8 cellular contexts compared by ENCODE assay signal in genomic region chr20:17612287-17612974, GRCh38. TPM values are rescaled to one million over a fixed set of nuclear protein-coding genes. Genes with fewer than 3 reads are reported as not detected.
A peak's percentile ranks its signal among the peaks of the same experiment; 100 is the strongest.
DNase-seq lines count a peak whose midpoint lies in the region; ATAC-seq, FAIRE-seq and TF ChIP-seq lines count a peak whose summit lies in the region.

No MANE protein-coding gene starts in this region.

- TF ChIP-seq POLR2A in HepG2 (IDR thresholded peaks at IDR 0.05; ENCODE audit: insufficient read depth in 1 of 2, low read depth in 2 of 2, low read length in 2 of 2) = no peak; a peak in 1 of 4 replicates
- TF ChIP-seq POLR2A in thyroid gland (IDR thresholded peaks at IDR 0.05) = no peak

- peaks cover 13% of the 10 kb centered on the region; the same call in 1 of the 2 replicates for H4K20me1 ChIP-seq in HepG2 (ENCODE audit: insufficient read depth, low read length)

- H3K4me1 Mint-ChIP-seq in stimulated activated memory B cell treated with anti-CD40 and anti-IgM and Interleukin-4, amounts not matched to agents 10 μg/mL and 1 μg/mL and 100 μg/mL, for 72 hours = peaks cover 6% of the 10 kb centered on the region

- no peaks in the 10 kb centered on the region for H3K9me3 ChIP-seq in A673 (ENCODE audit: low read depth, low read length, poor library complexity, severe bottlenecking)
- no peaks in the 10 kb centered on the region for H3K9me3 ChIP-seq in Panc1 (ENCODE audit: control insufficient read depth, insufficient read depth, low read depth, low read length)
- no peaks in the 10 kb centered on the region for H3K9me3 ChIP-seq in HepG2 (ENCODE audit: low read length)
- no peaks in the 10 kb centered on the region for H3K9me3 ChIP-seq in thyroid gland

- H3K9ac ChIP-seq in HepG2 (ENCODE audit: insufficient read depth, low read depth, low read length) = 0 out of 2 replicates have a peak overlapping the region, but pooled peaks have one; percentile 0

- no peak overlapping the region for H2AFZ ChIP-seq in HepG2 (ENCODE audit: low read length)

- no peak for FAIRE-seq in HepG2 (lab: Jason Lieb, UNC)

- 67% methylated on average over 16 of the region's 16 CpGs for WGBS in HepG2 (ENCODE audit: low lambda C conversion rate)
- 65% methylated on average over 16 of the region's 16 CpGs for WGBS in thyroid gland, 2 donors

- peaks cover 8% of the 10 kb centered on the region for H3K36me3 Mint-ChIP-seq in stimulated activated memory B cell treated with anti-CD40 and anti-IgM and Interleukin-4, amounts not matched to agents 10 μg/mL and 1 μg/mL and 100 μg/mL, for 72 hours

- no peak overlapping the region for H3K4me3 Mint-ChIP-seq in stimulated activated memory B cell treated with anti-CD40 and anti-IgM and Interleukin-4, amounts not matched to agents 10 μg/mL and 1 μg/mL and 100 μg/mL, for 72 hours

- in situ Hi-C loops in Panc1 (cut with HindIII; ENCODE audit: low pct_unique_long_range_greater_than_20kb, low sequenced_read_pairs) = no loop called here
- in situ Hi-C loops in astrocyte of the spinal cord (cut with HindIII; ENCODE audit: low sequenced_read_pairs) = no loop called here
- in situ Hi-C loops in HepG2 (cut with HindIII; ENCODE audit: extremely low pct_ligation_motif_present, low pct_unique_long_range_greater_than_20kb) = loop anchor here (5.0 kb wide), 1 partner anchor 75 kb away; no protein-coding TSS in a partner anchor

- no peak overlapping the region for H3K27ac Mint-ChIP-seq in stimulated activated memory B cell treated with anti-CD40 and anti-IgM and Interleukin-4, amounts not matched to agents 10 μg/mL and 1 μg/mL and 100 μg/mL, for 72 hours

- CTCF ChIA-PET in A673 (lab: Charles Lee) (no interaction called here), Panc1 (lab: Charles Lee) (no interaction called here), HepG2 (lab: Yijun Ruan, JAX; ENCODE audit: low intra/inter-chr PET ratio, low total read pairs) (interaction anchor here (1.4 to 3.1 kb wide), 2 partner anchors 75 to 286 kb away, joined by 4 to 11 read pairs; no protein-coding TSS in a partner anchor)

- H3K27me3 ChIP-seq in A673 (replicated peaks; ENCODE audit: insufficient read depth, low read depth, low read length, poor library complexity) = no peaks in the 10 kb centered on the region
- no peaks in the 10 kb centered on the region for H3K27me3 ChIP-seq in Panc1 (ENCODE audit: control insufficient read depth, insufficient read depth, low read length)
- no peaks in the 10 kb centered on the region for H3K27me3 ChIP-seq in HepG2 (ENCODE audit: control insufficient read depth in 1 of 2, insufficient read depth in 2 of 2, low read length in 2 of 2)
- no peaks in the 10 kb centered on the region for H3K27me3 ChIP-seq in thyroid gland

- H3K79me2 ChIP-seq in HepG2 (ENCODE audit: insufficient read depth, low read length) = no peaks in the 10 kb centered on the region

- peaks cover 11% of the 10 kb centered on the region for H3K4me1 ChIP-seq in A673 (ENCODE audit: insufficient read depth, low read length, poor library complexity, severe bottlenecking)
- H3K4me1 ChIP-seq in Panc1 (ENCODE audit: control insufficient read depth, insufficient read depth, low read length) = peaks cover 56% of the 10 kb centered on the region
- H3K4me1 ChIP-seq in HepG2 (ENCODE audit: insufficient read depth, low read length) = peaks cover 22% of the 10 kb centered on the region
- peaks cover 18 to 54% of the 10 kb centered on the region in 2 donors for H3K4me1 ChIP-seq in thyroid gland

- TF ChIP-seq EP300 in HepG2 (IDR thresholded peaks at IDR 0.05; ENCODE audit: low read depth in 2 of 2, low read length in 2 of 2) = no peak
- TF ChIP-seq EP300 in HepG2 (CRISPR knock-in tag; IDR thresholded peaks at IDR 0.05; ENCODE audit: borderline replicate concordance) = no peak; the same call in 1 of the 2 replicates

- peak; percentile 35 for ATAC-seq in Panc1
- ATAC-seq in HepG2 = peak; percentile 10
- no peak for ATAC-seq in stimulated activated memory B cell treated with anti-CD40 and anti-IgM and Interleukin-4, amounts not matched to agents 10 μg/mL and 1 μg/mL and 100 μg/mL, for 72 hours

- no peak for DNase-seq in A673 (ENCODE audit: low spot score)
- no peak for DNase-seq in Panc1 (ENCODE audit: low read depth, low spot score)
- peak; percentile 62 for DNase-seq in astrocyte of the spinal cord (ENCODE audit: low read depth, low spot score)
- DNase-seq in HepG2 (ENCODE audit: low spot score) = peak; percentile 39
- no peak for DNase-seq in thyroid gland
- DNase-seq in NCI-H82 treated with DMSO at 0.1 percent for 48 hours (lab: John Stamatoyannopoulos, UW; ENCODE audit: unreplicated experiment) = no peak
- no peak for DNase-seq in SKM-1 treated with dmso at 0.1 percent for 144 hours (lab: John Stamatoyannopoulos, UW; ENCODE audit: unreplicated experiment)

- H3K27me3 Mint-ChIP-seq in stimulated activated memory B cell treated with anti-CD40 and anti-IgM and Interleukin-4, amounts not matched to agents 10 μg/mL and 1 μg/mL and 100 μg/mL, for 72 hours = no peaks in the 10 kb centered on the region

- intact Hi-C loops in A673 (cut with micrococcal nuclease; ENCODE audit: unreplicated experiment) (no loop called here), Panc1 (cut with micrococcal nuclease; ENCODE audit: unreplicated experiment) (no loop called here), HepG2 (cut with micrococcal nuclease; ENCODE audit: unreplicated experiment) (no loop called here), thyroid gland (cut with DNase I) (no loop called here)

- 0 out of 2 replicates have a peak, but pooled peaks have one; percentile 13 for TF ChIP-seq RAD21 in HepG2 (CRISPR knock-in tag; IDR thresholded peaks at IDR 0.05)

- H3K4me3 ChIP-seq in A673 (ENCODE audit: low read depth, low read length, poor library complexity, severe bottlenecking) = no peak overlapping the region
- H3K4me3 ChIP-seq in Panc1 (ENCODE audit: low read depth in 2 of 2, low read length in 2 of 2) = no peak overlapping the region
- no peak overlapping the region for H3K4me3 ChIP-seq in astrocyte of the spinal cord (ENCODE audit: low read depth, low read length)
- H3K4me3 ChIP-seq in HepG2 (replicated peaks in 1 of 3; ENCODE audit: insufficient read depth in 1 of 3, low read depth in 2 of 3, low read length in 3 of 3) = no peak overlapping the region
- H3K4me3 ChIP-seq in thyroid gland (replicated peaks in 1 of 3) = no peak overlapping the region

- H3K27ac ChIP-seq in A673 (ENCODE audit: low read depth, low read length, poor library complexity, severe bottlenecking) (peak overlapping the region; percentile 47), Panc1 (ENCODE audit: low read length) (peak overlapping the region; percentile 74), HepG2 (ENCODE audit: extremely low read length, insufficient read depth, low read length) (peak overlapping the region; percentile 32), thyroid gland (peak overlapping the region in 2 of 3 donors; percentile 65 to 98)

- 0 out of 2 replicates have a peak overlapping the region, but pooled peaks have one; percentile 1 for H3K4me2 ChIP-seq in HepG2 (ENCODE audit: low read depth, low read length)

- no peaks in the 10 kb centered on the region for H3K9me3 Mint-ChIP-seq in stimulated activated memory B cell treated with anti-CD40 and anti-IgM and Interleukin-4, amounts not matched to agents 10 μg/mL and 1 μg/mL and 100 μg/mL, for 72 hours

- BruUV-seq in A673 (replicated peaks; lab: Mats Ljungman, UMichigan) = no TSS peak
- BruUV-seq in Panc1 (replicated peaks; lab: Mats Ljungman, UMichigan) = no TSS peak
- no TSS peak for BruUV-seq in HepG2 (replicated peaks; lab: Mats Ljungman, UMichigan)

- POLR2A ChIA-PET in A673 (lab: Charles Lee; ENCODE audit: low non-redundant PET) = no interaction called here
- POLR2A ChIA-PET in Panc1 (lab: Charles Lee) = no interaction called here
- POLR2A ChIA-PET in HepG2 (lab: Yijun Ruan, JAX) = interaction anchor here (1.2 to 1.6 kb wide), 5 partner anchors 10 to 110 kb away, joined by 3 to 4 read pairs (median 3); partner anchors contain the start of genes BFSP1, DSTN and RRBP1

- H3K36me3 ChIP-seq in A673 (ENCODE audit: insufficient read depth, low read length, poor library complexity, severe bottlenecking) (peaks cover 9% of the 10 kb centered on the region), Panc1 (ENCODE audit: control insufficient read depth, insufficient read depth, low read length) (peaks cover 8% of the 10 kb centered on the region), HepG2 (replicated peaks in 1 of 2; ENCODE audit: control insufficient read depth in 1 of 2, insufficient read depth in 2 of 2, low read length in 2 of 2) (peaks cover 26 to 38% of the 10 kb centered on the region in 2 experiments), thyroid gland (peaks cover 19 to 28% of the 10 kb centered on the region in 2 donors)

- TF ChIP-seq CTCF in A673 (conservative IDR thresholded peaks at IDR 0.05; ENCODE audit: low read depth, low read length) (no peak), Panc1 (IDR thresholded peaks at IDR 0.05) (no peak), astrocyte of the spinal cord (IDR thresholded peaks at IDR 0.05; ENCODE audit: low read depth, low read length) (no peak), HepG2 (CRISPR knock-in tag; IDR thresholded peaks at IDR 0.05) (no peak), thyroid gland (IDR thresholded peaks at IDR 0.05) (no peak)

RNA-seq across cellular contexts. Expression of gene DSTN, which starts 42.6 kb away (rescaled TPM):
- total RNA-seq in A673 (2021) = 148 and 159 TPM in 2 replicates
- 412 TPM for total RNA-seq in Panc1 (2021; ENCODE audit: unreplicated experiment)
- polyA plus RNA-seq in Panc1 (2012; ENCODE audit: insufficient read length) = 381 TPM
- 106 and 164 TPM in 2 replicates for total RNA-seq in HepG2 (2016; rRNA removed; fragmentation: Illumina TruSeq; extraction: Trizol)
- 28.2 and 36.3 TPM in 2 replicates for total RNA-seq in HepG2 (2016; cell fraction: cytosol; rRNA removed; fragmentation: Illumina TruSeq; extraction: Trizol; ENCODE audit: low read depth)
- 120 and 172 TPM in 2 replicates for total RNA-seq in HepG2 (2016; cell fraction: insoluble cytoplasmic fraction; rRNA removed; fragmentation: Illumina TruSeq; extraction: Trizol)
- total RNA-seq in HepG2 (2016; cell fraction: membrane; rRNA removed; fragmentation: Illumina TruSeq; extraction: Trizol) = 94.4 and 96.0 TPM in 2 replicates
- total RNA-seq in HepG2 (2016; cell fraction: nucleus; rRNA removed; fragmentation: Illumina TruSeq; extraction: Trizol) = 46.1 and 50.0 TPM in 2 replicates
- 21.8 and 27.6 TPM in 2 replicates for polyA plus RNA-seq in HepG2 (2011; rRNA removed)
- 11.0 and 20.0 TPM in 2 replicates for polyA plus RNA-seq in HepG2 (2011; cell fraction: cytosol; rRNA removed)
- polyA plus RNA-seq in HepG2 (2011; cell fraction: nucleus; rRNA removed) = 8.1 and 11.6 TPM in 2 replicates
- polyA plus RNA-seq in HepG2 (2012) = 74.6 and 95.1 TPM in 2 replicates
- 77.0 and 95.4 TPM in 2 replicates for polyA plus RNA-seq in HepG2 (2016; cell fraction: cytosol; fragmentation: Illumina TruSeq; extraction: Trizol; ENCODE audit: low read depth)
- 263 and 281 TPM in 2 replicates for polyA plus RNA-seq in HepG2 (2016; cell fraction: insoluble cytoplasmic fraction; fragmentation: Illumina TruSeq; extraction: Trizol; ENCODE audit: low read depth)
- polyA plus RNA-seq in HepG2 (2016; cell fraction: membrane; fragmentation: Illumina TruSeq; extraction: Trizol; ENCODE audit: low read depth) = 120 and 139 TPM in 2 replicates
- polyA plus RNA-seq in HepG2 (2016; cell fraction: nucleus; fragmentation: Illumina TruSeq; extraction: Trizol; ENCODE audit: insufficient read depth, low read depth) = 108 and 109 TPM in 2 replicates
- 1.3 and 4.9 TPM in 2 replicates for polyA minus RNA-seq in HepG2 (2011; rRNA and poly(A)+ RNA removed; ENCODE audit: low replicate concordance)
- polyA minus RNA-seq in HepG2 (2011; cell fraction: cytosol; rRNA and poly(A)+ RNA removed) = 15.3 and 15.9 TPM in 2 replicates
- polyA minus RNA-seq in HepG2 (2011; cell fraction: nucleus; rRNA and poly(A)+ RNA removed) = 5.8 and 7.6 TPM in 2 replicates
- 100 to 1,000 TPM; 504 to 681 (median 560) TPM for total RNA-seq in thyroid gland

Comparison
In these comparisons a context has a peak if more than half of its experiments do, and no peak if none do; other contexts are left out.
1. DNase-seq: peak in astrocyte of the spinal cord (single experiment) and HepG2 (single experiment); none in A673 (single experiment), Panc1 (single experiment), thyroid gland (0 of 2), NCI-H82 treated with DMSO at 0.1 percent for 48 hours (single experiment) and SKM-1 treated with dmso at 0.1 percent for 144 hours (single experiment).
2. Peak in every context shown above with its lines, with median percentiles within 50 percentile points of each other: H3K27ac ChIP-seq.